In genomic region chr3:133926736-133927542, GRCh38 we compare ENCODE assay signal across 8 cellular contexts. TPM values are rescaled to one million over a fixed set of nuclear protein-coding genes. Genes with fewer than 3 reads are reported as not detected.
DNase-seq lines count a peak whose midpoint lies in the region; FAIRE-seq and TF ChIP-seq lines count a peak whose summit lies in the region.

No MANE protein-coding gene starts in this region.

- H3K27ac Mint-ChIP-seq in activated CD4-positive, alpha-beta T cell treated with anti-CD3 and anti-CD28 coated beads, Interleukin-2, amount 10 ng/mL, durations not matched to agents 24 days and 14 days: no peak overlapping the region
- no peak overlapping the region for H3K27ac Mint-ChIP-seq in neural progenitor cell

- peak overlapping the region; percentile 98 for H2AFZ ChIP-seq in endothelial cell of umbilical vein (ENCODE audit: low read depth, low read length)
- H2AFZ ChIP-seq in neural progenitor cell (replicated peaks): peak overlapping the region; percentile 99
- H2AFZ ChIP-seq in PC-9: no peak overlapping the region

- no peaks in the 10 kb centered on the region for H3K27me3 ChIP-seq in MG63
- H3K27me3 ChIP-seq in endothelial cell of umbilical vein (ENCODE audit: control insufficient read depth in 2 of 2, insufficient read depth in 2 of 2, low read length in 2 of 2): no peaks in the 10 kb centered on the region
- H3K27me3 ChIP-seq in neural progenitor cell: peaks cover 31% of the 10 kb centered on the region
- H3K27me3 ChIP-seq in PC-9 (ENCODE audit: insufficient read depth, low read depth): 0 out of 2 replicates have a peak, but pooled peaks cover 5% of the 10 kb centered on the region

- H3K27ac ChIP-seq in endothelial cell of umbilical vein (ENCODE audit: insufficient read depth, low read depth, low read length): no peak overlapping the region
- H3K27ac ChIP-seq in neural progenitor cell: no peak overlapping the region
- H3K27ac ChIP-seq in PC-9: no peak overlapping the region

- POLR2A ChIA-PET in endothelial cell of umbilical vein (lab: Charles Lee): no interaction called here
- POLR2A ChIA-PET in PC-9 (lab: Charles Lee; ENCODE audit: unreplicated experiment): no interaction called here

- no peaks in the 10 kb centered on the region for H3K9me1 ChIP-seq in endothelial cell of umbilical vein (replicated peaks; ENCODE audit: control insufficient read depth, extremely low read depth, insufficient read depth, low read length)

- H3K27me3 Mint-ChIP-seq in activated CD4-positive, alpha-beta T cell treated with anti-CD3 and anti-CD28 coated beads, Interleukin-2, amount 10 ng/mL, durations not matched to agents 24 days and 14 days: peaks cover 36% of the 10 kb centered on the region
- peaks cover 25% of the 10 kb centered on the region for H3K27me3 Mint-ChIP-seq in neural progenitor cell (ENCODE audit: insufficient read depth, low read depth)

- H3K9me2 ChIP-seq in PC-9 (ENCODE audit: insufficient read depth): no peaks in the 10 kb centered on the region

- BruUV-seq in endothelial cell of umbilical vein (replicated peaks; lab: Mats Ljungman, UMichigan) (no TSS peak), PC-9 (replicated peaks; lab: Mats Ljungman, UMichigan) (no TSS peak)

- no peak for TF ChIP-seq POLR2A in endothelial cell of umbilical vein (IDR thresholded peaks at IDR 0.05; ENCODE audit: low read depth, low read length)

- H3K4me1 ChIP-seq in endothelial cell of umbilical vein (ENCODE audit: control insufficient read depth, extremely low read depth, insufficient read depth, low read length) (peaks cover 7% of the 10 kb centered on the region), neural progenitor cell (no peaks in the 10 kb centered on the region), PC-9 (replicated peaks; ENCODE audit: insufficient read depth) (no peaks in the 10 kb centered on the region)

- H3F3A ChIP-seq in neural progenitor cell (ENCODE audit: low read depth): peaks cover 6% of the 10 kb centered on the region
- H3F3A ChIP-seq in PC-9 (ENCODE audit: insufficient read depth, low read depth): no peaks in the 10 kb centered on the region

- H3K9ac ChIP-seq in endothelial cell of umbilical vein (replicated peaks; ENCODE audit: extremely low read depth, insufficient read depth, low read length) (peak overlapping the region; percentile 47), neural progenitor cell (no peak overlapping the region)

- H3K4me3 Mint-ChIP-seq in activated CD4-positive, alpha-beta T cell treated with anti-CD3 and anti-CD28 coated beads, Interleukin-2, amount 10 ng/mL, durations not matched to agents 24 days and 14 days: peak overlapping the region; percentile 58
- peak overlapping the region; percentile 80 for H3K4me3 Mint-ChIP-seq in neural progenitor cell

- peak in 1 of 2 donors; percentile 12 for TF ChIP-seq CTCF in endothelial cell of umbilical vein (IDR thresholded peaks at IDR 0.05; ENCODE audit: extremely low read depth in 1 of 2, insufficient read depth in 1 of 2, low read depth in 1 of 2, low read length in 2 of 2)
- peak; percentile 25 for TF ChIP-seq CTCF in neural progenitor cell (IDR thresholded peaks at IDR 0.05)
- TF ChIP-seq CTCF in PC-9 (conservative IDR thresholded peaks at IDR 0.05): no peak

- intact Hi-C loops in activated CD4-positive, alpha-beta T cell treated with anti-CD3 and anti-CD28 coated beads, Interleukin-2, amount 10 ng/mL, durations not matched to agents 24 days and 14 days (cut with micrococcal nuclease): loop anchor here (1.0 to 10.0 kb wide), 5 partner anchors 264 to 1205 kb away; partner anchors contain the start of genes ANAPC13, CEP63 and NPHP3
- intact Hi-C loops in endothelial cell of umbilical vein (cut with micrococcal nuclease): loop anchor here (1.0 to 2.0 kb wide), 3 partner anchors 108 to 438 kb away; no protein-coding TSS in a partner anchor
- intact Hi-C loops in PC-9 (cut with micrococcal nuclease; ENCODE audit: unreplicated experiment): loop anchor here (10.0 kb wide), 1 partner anchor 1192 kb away; no protein-coding TSS in a partner anchor

- H3K4me2 ChIP-seq in endothelial cell of umbilical vein (ENCODE audit: insufficient read depth, low read length) (peak overlapping the region; percentile 87), neural progenitor cell (peak overlapping the region; percentile 76), PC-9 (no peak overlapping the region)

- dilution Hi-C loops in endothelial cell of umbilical vein (cut with MboI; ENCODE audit: extremely low pct_ligation_motif_present, low sequenced_read_pairs): loop anchor here (25.0 kb wide), 1 partner anchor 285 kb away; no protein-coding TSS in a partner anchor

- H4K20me1 ChIP-seq in endothelial cell of umbilical vein (replicated peaks; ENCODE audit: control insufficient read depth, extremely low read depth, insufficient read depth, low read length): no peaks in the 10 kb centered on the region
- no peaks in the 10 kb centered on the region for H4K20me1 ChIP-seq in neural progenitor cell (ENCODE audit: low read depth)
- no peaks in the 10 kb centered on the region for H4K20me1 ChIP-seq in PC-9 (ENCODE audit: insufficient read depth)

- no peaks in the 10 kb centered on the region for H3K9me3 ChIP-seq in MG63
- H3K9me3 ChIP-seq in endothelial cell of umbilical vein (replicated peaks; ENCODE audit: control insufficient read depth, insufficient read depth, low read length): no peaks in the 10 kb centered on the region
- no peaks in the 10 kb centered on the region for H3K9me3 ChIP-seq in neural progenitor cell (ENCODE audit: low read depth)
- H3K9me3 ChIP-seq in PC-9 (ENCODE audit: insufficient read depth, low read depth): no peaks in the 10 kb centered on the region

- no peaks in the 10 kb centered on the region for H3K36me3 Mint-ChIP-seq in activated CD4-positive, alpha-beta T cell treated with anti-CD3 and anti-CD28 coated beads, Interleukin-2, amount 10 ng/mL, durations not matched to agents 24 days and 14 days (ENCODE audit: low read depth)
- no peaks in the 10 kb centered on the region for H3K36me3 Mint-ChIP-seq in neural progenitor cell

- DNase-seq in activated CD4-positive, alpha-beta T cell treated with anti-CD3 and anti-CD28 coated beads, Interleukin-2, amount 10 ng/mL, durations not matched to agents 24 days and 14 days: peak; percentile 54
- DNase-seq in activated CD4-positive, alpha-beta T cell treated with anti-CD3 and anti-CD28 coated beads, Interleukin-2, amount 50 U/mL, for 1 hour: no peak
- DNase-seq in MG63 (no peak), endothelial cell of umbilical vein (ENCODE audit: low read depth, low spot score) (peak; percentile 20), neural progenitor cell (ENCODE audit: low spot score) (peak; percentile 54), HCEC 1CT (no peak), PC-9 (no peak)
- DNase-seq in activated effector memory CD4-positive, alpha-beta T cell treated with anti-CD3 and anti-CD28 coated beads, Interleukin-2, amount 50 U/mL, for 16 hours: no peak

- CTCF ChIA-PET in endothelial cell of umbilical vein (lab: Charles Lee): interaction anchor here (0.6 to 7.2 kb wide), 10 partner anchors 12 to 373 kb away, joined by 3 to 223 read pairs (median 4); no protein-coding TSS in a partner anchor
- CTCF ChIA-PET in PC-9 (lab: Charles Lee): no interaction called here

- H3K4me3 ChIP-seq in MG63 (peak overlapping the region; percentile 38), endothelial cell of umbilical vein (replicated peaks in 1 of 3; ENCODE audit: insufficient read depth in 1 of 3, low read depth in 1 of 3, low read length in 3 of 3) (peak overlapping the region; percentile 32 to 53 (median 39)), neural progenitor cell (peak overlapping the region; percentile 61), PC-9 (no peak overlapping the region)

- peak; percentile 44 for FAIRE-seq in endothelial cell of umbilical vein (lab: Jason Lieb, UNC)

- no peaks in the 10 kb centered on the region for H3K9me3 Mint-ChIP-seq in activated CD4-positive, alpha-beta T cell treated with anti-CD3 and anti-CD28 coated beads, Interleukin-2, amount 10 ng/mL, durations not matched to agents 24 days and 14 days
- no peaks in the 10 kb centered on the region for H3K9me3 Mint-ChIP-seq in neural progenitor cell

- H3K79me2 ChIP-seq in endothelial cell of umbilical vein (ENCODE audit: control insufficient read depth, insufficient read depth, low read length) (no peaks in the 10 kb centered on the region), neural progenitor cell (ENCODE audit: low read depth) (no peaks in the 10 kb centered on the region), PC-9 (ENCODE audit: low read depth) (no peaks in the 10 kb centered on the region)

- H3K36me3 ChIP-seq in MG63 (no peaks in the 10 kb centered on the region), endothelial cell of umbilical vein (ENCODE audit: control insufficient read depth in 2 of 2, extremely low read depth in 1 of 2, insufficient read depth in 2 of 2, low read length in 2 of 2) (no peaks in the 10 kb centered on the region), neural progenitor cell (no peaks in the 10 kb centered on the region), PC-9 (ENCODE audit: low read depth) (no peaks in the 10 kb centered on the region)

- H3K4me1 Mint-ChIP-seq in activated CD4-positive, alpha-beta T cell treated with anti-CD3 and anti-CD28 coated beads, Interleukin-2, amount 10 ng/mL, durations not matched to agents 24 days and 14 days: peaks cover 5% of the 10 kb centered on the region
- peaks cover 5% of the 10 kb centered on the region for H3K4me1 Mint-ChIP-seq in neural progenitor cell

TF ChIP-seq in endothelial cell of umbilical vein, 7 proteins besides CTCF, POLR2A, EP300 and RAD21 (continues in another document):
- TF ChIP-seq FOS (IDR thresholded peaks at IDR 0.05; ENCODE audit: borderline replicate concordance, insufficient read depth, low read length) (no peak), JUN (IDR thresholded peaks at IDR 0.05; ENCODE audit: borderline replicate concordance, insufficient read depth, insufficient read length, low read depth) (no peak), GATA2 (IDR thresholded peaks at IDR 0.05; ENCODE audit: insufficient read depth, insufficient read length, low read depth, low read length) (no peak), MYC (IDR thresholded peaks at IDR 0.05; ENCODE audit: low read depth, low read length) (no peak)

RNA-seq across cellular contexts. Expression of gene RAB6B, which starts 31.3 kb away (rescaled TPM):
- 0.07 and 0.14 TPM in 2 replicates for total RNA-seq in activated CD4-positive, alpha-beta T cell treated with anti-CD3 and anti-CD28 coated beads, Interleukin-2, amount 10 ng/mL, durations not matched to agents 24 days and 14 days
- 3.3 and 4.0 TPM in 2 replicates for total RNA-seq in MG63 (2014; rRNA removed; shearing (Covaris generic); ENCODE audit: low replicate concordance)
- 5.0 and 6.7 TPM in 2 replicates for total RNA-seq in endothelial cell of umbilical vein
- 1.7 and 2.1 TPM in 2 replicates for polyA plus RNA-seq in endothelial cell of umbilical vein
- 3.3 and 3.4 TPM in 2 replicates for polyA plus RNA-seq in endothelial cell of umbilical vein (2011; cell fraction: cytosol; rRNA removed)
- polyA plus RNA-seq in endothelial cell of umbilical vein (2011; cell fraction: nucleus; rRNA removed): 4.0 and 4.3 TPM in 2 replicates
- 4.1 and 5.2 TPM in 2 replicates for polyA plus RNA-seq in endothelial cell of umbilical vein (2012)
- polyA minus RNA-seq in endothelial cell of umbilical vein: 4.7 and 10.8 TPM in 2 replicates
- polyA minus RNA-seq in endothelial cell of umbilical vein (2011; cell fraction: cytosol; rRNA and poly(A)+ RNA removed): 1.5 TPM
- 0.82 and 1.2 TPM in 2 replicates for polyA minus RNA-seq in endothelial cell of umbilical vein (2011; cell fraction: nucleus; rRNA and poly(A)+ RNA removed)
- total RNA-seq in neural progenitor cell (ENCODE audit: low replicate concordance): 7.7 and 10.1 TPM in 2 replicates
- total RNA-seq in PC-9 (2021): 0.40 and 0.52 TPM in 2 replicates

Comparison
In these comparisons a context has a peak if more than half of its experiments do, and no peak if none do; other contexts are left out.
1. DNase-seq: peak in activated CD4-positive, alpha-beta T cell treated with anti-CD3 and anti-CD28 coated beads, Interleukin-2, amount 10 ng/mL, durations not matched to agents 24 days and 14 days (single experiment), endothelial cell of umbilical vein (single experiment) and neural progenitor cell (single experiment); none in activated CD4-positive, alpha-beta T cell treated with anti-CD3 and anti-CD28 coated beads, Interleukin-2, amount 50 U/mL, for 1 hour (single experiment), MG63 (single experiment), HCEC 1CT (single experiment), PC-9 (0 of 2) and activated effector memory CD4-positive, alpha-beta T cell treated with anti-CD3 and anti-CD28 coated beads, Interleukin-2, amount 50 U/mL, for 16 hours (single experiment).